Comparison of ENCODE assay signal across 10 cellular contexts in the genomic region with DNA sequence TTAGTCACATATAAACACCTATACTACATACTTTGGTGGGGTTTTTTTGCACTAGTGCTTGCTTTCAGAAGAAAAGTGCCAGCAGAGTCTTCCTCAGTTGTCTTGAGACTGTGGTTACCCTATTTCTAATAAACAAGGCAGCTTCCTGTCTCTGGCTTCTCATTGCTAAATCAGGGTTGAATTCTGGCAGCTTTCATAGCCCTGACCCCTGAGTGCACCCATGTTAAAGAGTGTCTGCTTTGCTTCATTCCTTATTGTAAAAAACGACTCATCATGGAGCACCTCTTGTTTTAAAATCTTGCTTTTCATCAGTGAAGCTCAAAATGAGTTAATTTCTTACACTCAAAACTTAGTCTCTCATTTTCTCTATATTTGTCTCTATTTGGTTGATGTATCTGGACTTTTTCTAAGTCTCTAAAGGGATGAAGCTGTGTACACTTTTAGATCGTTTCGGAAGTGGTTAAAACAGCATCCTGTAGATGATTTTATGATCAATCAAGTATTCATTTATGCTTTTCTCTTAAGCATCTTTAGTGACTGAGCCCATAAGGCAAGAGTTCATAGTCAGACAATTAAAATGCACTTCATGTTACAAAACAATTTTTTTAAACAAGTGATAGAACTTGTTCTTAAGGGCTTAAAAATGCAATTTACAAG.
DNase-seq lines count a peak whose midpoint lies in the region; ATAC-seq and TF ChIP-seq lines count a peak whose summit lies in the region.
"Had no signal": no experiment of that assay in that cellular context is flagged by ENCODE, and none has a peak within 500 bp of the region (broad histone marks: within the 10 kb centered on the region; RNA-seq: fewer than 3 reads in every experiment).

No MANE protein-coding gene starts in this region.

- no peaks in the 10 kb centered on the region for H3K27me3 ChIP-seq in BLaER1 treated with 17β-estradiol and CSF1 and Interleukin-3, amounts not matched to agents 10 nM and 100 nM
- H3K27me3 ChIP-seq in ascending aorta = no peaks in the 10 kb centered on the region
- H3K27me3 ChIP-seq: upper lobe of left lung had no signal

- DNase-seq in ascending aorta (ENCODE audit: low spot score in 2 of 2) (no peak), kidney tubule cell (ENCODE audit: low spot score) (no peak), posterior vena cava (ENCODE audit: low spot score) (no peak), HuH-7 (ENCODE audit: low spot score) (no peak)
- peak in 4 of 10 donors; percentile 31 to 63 (median 54) for DNase-seq in naive thymus-derived CD8-positive, alpha-beta T cell
- DNase-seq: upper lobe of left lung had no signal

- H3K9ac ChIP-seq in BLaER1 treated with 17β-estradiol and CSF1 and Interleukin-3, amounts not matched to agents 10 nM and 100 nM = peak overlapping the region; percentile 60 to 84 (median 76); a peak in 21 of 22 replicates

- peak overlapping the region; percentile 23 to 82 (median 59) for H3K4me3 Mint-ChIP-seq in naive thymus-derived CD8-positive, alpha-beta T cell

- H3K36me3 Mint-ChIP-seq in naive thymus-derived CD8-positive, alpha-beta T cell = peaks cover 0 to 18% (median 12%) of the 10 kb centered on the region in 3 donors

- H3K27me3 Mint-ChIP-seq in naive thymus-derived CD8-positive, alpha-beta T cell = no peaks in the 10 kb centered on the region

- POLR2A ChIA-PET in naive thymus-derived CD8-positive, alpha-beta T cell (lab: Charles Lee) = interaction anchor here (0.6 to 2.8 kb wide), 7 partner anchors 8 to 226 kb away, joined by 3 to 19 read pairs (median 6); partner anchors contain the start of gene KLF12

- ATAC-seq in GM19324 (IDR thresholded peaks at IDR 0.05; ENCODE audit: low FRiP score, unreplicated experiment) = peak; percentile 84
- ATAC-seq in HG03342 (IDR thresholded peaks at IDR 0.05; ENCODE audit: unreplicated experiment) = peak; percentile 65
- peak; percentile 85 to 94 for ATAC-seq in naive thymus-derived CD8-positive, alpha-beta T cell

- peaks cover 58 to 91% (median 75%) of the 10 kb centered on the region in 10 experiments for H3K4me1 ChIP-seq in BLaER1 treated with 17β-estradiol and CSF1 and Interleukin-3, amounts not matched to agents 10 nM and 100 nM
- peaks cover 4 to 35% of the 10 kb centered on the region in 2 donors for H3K4me1 ChIP-seq in ascending aorta

- H4K20me1 ChIP-seq in BLaER1 treated with 17β-estradiol and CSF1 and Interleukin-3, amounts not matched to agents 10 nM and 100 nM = no peaks in the 10 kb centered on the region

- peaks cover 0 to 24% (median 9%) of the 10 kb centered on the region in 11 experiments; a peak in 9 of 22 replicates for H3K36me3 ChIP-seq in BLaER1 treated with 17β-estradiol and CSF1 and Interleukin-3, amounts not matched to agents 10 nM and 100 nM
- H3K36me3 ChIP-seq in ascending aorta = no peaks in the 10 kb centered on the region
- H3K36me3 ChIP-seq: upper lobe of left lung had no signal

- H3K9me3 ChIP-seq in BLaER1 treated with 17β-estradiol and CSF1 and Interleukin-3, amounts not matched to agents 10 nM and 100 nM (replicated peaks in 1 of 11) = peaks cover 7 to 27% (median 19%) of the 10 kb centered on the region in 11 experiments
- no peaks in the 10 kb centered on the region for H3K9me3 ChIP-seq in ascending aorta
- H3K9me3 ChIP-seq: upper lobe of left lung had no signal

- no peaks in the 10 kb centered on the region for H3K9me3 Mint-ChIP-seq in naive thymus-derived CD8-positive, alpha-beta T cell

- peak overlapping the region; percentile 3 to 95 (median 89); a peak in 21 of 22 replicates for H3K27ac ChIP-seq in BLaER1 treated with 17β-estradiol and CSF1 and Interleukin-3, amounts not matched to agents 10 nM and 100 nM
- peak overlapping the region; percentile 74 to 83 for H3K27ac ChIP-seq in ascending aorta
- H3K27ac ChIP-seq: HL-60 had no signal

- peak overlapping the region; percentile 84 to 97 (median 90) for H3K4me2 ChIP-seq in BLaER1 treated with 17β-estradiol and CSF1 and Interleukin-3, amounts not matched to agents 10 nM and 100 nM

- peak overlapping the region; percentile 35 to 88 (median 66) for H3K27ac Mint-ChIP-seq in naive thymus-derived CD8-positive, alpha-beta T cell

- peaks cover 45 to 90% (median 81%) of the 10 kb centered on the region in 4 donors for H3K4me1 Mint-ChIP-seq in naive thymus-derived CD8-positive, alpha-beta T cell

- intact Hi-C loops in ascending aorta (cut with DNase I) (loop anchor here (5.0 kb wide), 1 partner anchor 225 kb away; no protein-coding TSS in a partner anchor), posterior vena cava (cut with DNase I) (no loop called here)

- H3K4me3 ChIP-seq in BLaER1 treated with 17β-estradiol and CSF1 and Interleukin-3, amounts not matched to agents 10 nM and 100 nM = peak overlapping the region; percentile 39 to 61 (median 52); a peak in 17 of 20 replicates
- peak overlapping the region; percentile 38 to 49 for H3K4me3 ChIP-seq in ascending aorta

- no peak for TF ChIP-seq CTCF in ascending aorta (IDR thresholded peaks at IDR 0.05)
